Comparison of ENCODE assay signal across 1 cellular context in the genomic region with DNA sequence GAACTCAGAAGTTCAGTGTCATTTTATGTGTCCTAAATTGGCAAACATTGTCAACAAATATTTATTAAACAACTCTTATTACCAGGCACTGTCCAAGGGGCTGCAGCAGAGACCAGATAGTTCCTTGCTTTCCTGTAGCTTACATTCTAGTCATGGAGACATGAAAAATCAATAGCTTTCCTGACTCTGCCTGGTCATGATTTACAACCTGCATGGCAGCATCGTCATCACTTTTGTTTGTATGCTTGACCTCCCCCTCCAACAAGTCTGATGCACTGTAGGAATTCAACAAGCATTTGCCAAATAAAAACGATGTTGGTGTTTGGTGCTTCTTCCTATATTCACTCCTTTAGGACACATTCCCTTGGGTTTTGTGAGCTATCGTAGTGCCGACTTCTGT.
TF ChIP-seq lines count a peak whose summit lies in the region.

No MANE protein-coding gene starts in this region.

TF ChIP-seq in H1, 55 proteins besides CTCF, POLR2A, EP300 and RAD21:
- no peak for TF ChIP-seq TAF7 (optimal IDR thresholded peaks at IDR 0.05; ENCODE audit: borderline replicate concordance, low read depth, low read length)
- TF ChIP-seq, protein P1, sequence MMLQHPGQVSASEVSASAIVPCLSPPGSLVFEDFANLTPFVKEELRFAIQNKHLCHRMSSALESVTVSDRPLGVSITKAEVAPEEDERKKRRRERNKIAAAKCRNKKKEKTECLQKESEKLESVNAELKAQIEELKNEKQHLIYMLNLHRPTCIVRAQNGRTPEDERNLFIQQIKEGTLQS (IDR thresholded peaks at IDR 0.05; ENCODE audit: insufficient read depth, low read depth, low read length), result no peak
- no peak for TF ChIP-seq FOSL1 (IDR thresholded peaks at IDR 0.05; ENCODE audit: insufficient read depth, low read depth, low read length)
- no peak for TF ChIP-seq EZH2 (IDR thresholded peaks at IDR 0.05; ENCODE audit: low read depth, low read length, severe bottlenecking)
- TF ChIP-seq, protein P2, sequence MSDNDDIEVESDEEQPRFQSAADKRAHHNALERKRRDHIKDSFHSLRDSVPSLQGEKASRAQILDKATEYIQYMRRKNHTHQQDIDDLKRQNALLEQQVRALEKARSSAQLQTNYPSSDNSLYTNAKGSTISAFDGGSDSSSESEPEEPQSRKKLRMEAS (IDR thresholded peaks at IDR 0.05), result no peak
- no peak for TF ChIP-seq RXRA (IDR thresholded peaks at IDR 0.05; ENCODE audit: insufficient read depth, low read depth, low read length)
- TF ChIP-seq SUZ12 (IDR thresholded peaks at IDR 0.05; ENCODE audit: low read length), result no peak
- TF ChIP-seq BCL11A (IDR thresholded peaks at IDR 0.05; ENCODE audit: low read depth in 2 of 2, low read length in 2 of 2), result no peak
- no peak for TF ChIP-seq CTBP2 (IDR thresholded peaks at IDR 0.05; ENCODE audit: borderline replicate concordance, insufficient read depth, insufficient read length, low read length)
- TF ChIP-seq CHD2 (IDR thresholded peaks at IDR 0.05; ENCODE audit: low read length), result no peak
